In the genomic region with DNA sequence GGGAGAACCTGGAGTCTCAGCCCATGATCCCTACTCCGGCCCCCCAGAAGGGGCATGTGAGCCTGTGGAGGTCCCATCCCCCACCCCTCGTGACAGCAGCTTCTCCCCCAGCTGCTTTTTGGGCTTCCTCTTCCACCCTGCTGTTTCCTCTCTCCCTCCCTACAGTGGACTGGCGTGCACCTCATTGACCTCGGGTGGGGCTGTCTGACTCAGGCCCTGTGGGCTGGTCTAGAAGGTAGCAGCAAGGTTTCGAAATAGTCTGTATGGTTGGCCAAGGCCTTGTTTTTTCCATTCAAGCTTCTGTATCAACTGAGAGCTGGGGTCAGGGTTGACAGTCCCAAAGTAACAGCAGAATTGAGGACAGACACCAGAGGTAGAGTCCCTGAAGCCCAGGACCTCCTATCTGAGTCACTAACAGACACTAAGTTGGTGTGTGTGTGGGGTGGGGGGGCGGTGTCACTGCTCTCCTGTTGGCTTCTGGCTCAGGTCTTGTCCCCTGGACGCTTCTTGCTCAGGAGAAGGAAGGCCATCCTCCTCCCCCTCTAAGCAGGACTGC, we compare ENCODE assay signal across 7 cellular contexts. TPM values are rescaled to one million over a fixed set of nuclear protein-coding genes. Genes with fewer than 3 reads are reported as not detected.
DNase-seq lines count a peak whose midpoint lies in the region; ATAC-seq and TF ChIP-seq lines count a peak whose summit lies in the region.

No MANE protein-coding gene starts in this region.

- peak overlapping the region; percentile 96 for H3K27ac Mint-ChIP-seq in dendritic cell treated with granulocyte-macrophage colony-stimulating factor and Interleukin-4, amounts not matched to agents 40 ng/mL and 50 ng/mL, for 4 days
- H3K27ac Mint-ChIP-seq in mesothelial cell of epicardium: no peak overlapping the region

- ATAC-seq in GM18870 (IDR thresholded peaks at IDR 0.05; ENCODE audit: unreplicated experiment) (peak; percentile 61), HG02759 (IDR thresholded peaks at IDR 0.05; ENCODE audit: unreplicated experiment) (peak; percentile 71)

- no peaks in the 10 kb centered on the region for H3K9me3 Mint-ChIP-seq in dendritic cell treated with granulocyte-macrophage colony-stimulating factor and Interleukin-4, amounts not matched to agents 40 ng/mL and 50 ng/mL, for 4 days
- H3K9me3 Mint-ChIP-seq in mesothelial cell of epicardium: no peaks in the 10 kb centered on the region

- peak; percentile 88 for DNase-seq in NCI-H226
- DNase-seq in midbrain (lab: John Stamatoyannopoulos, UW): peak; percentile 15
- no peak for DNase-seq in cerebellum (ENCODE audit: low spot score)
- DNase-seq in mesothelial cell of epicardium (ENCODE audit: low spot score in 2 of 2, unreplicated experiment in 2 of 2): no peak

- H3K27me3 Mint-ChIP-seq in dendritic cell treated with granulocyte-macrophage colony-stimulating factor and Interleukin-4, amounts not matched to agents 40 ng/mL and 50 ng/mL, for 4 days: no peaks in the 10 kb centered on the region
- peaks cover 24% of the 10 kb centered on the region for H3K27me3 Mint-ChIP-seq in mesothelial cell of epicardium (ENCODE audit: low read depth)

- H3K4me1 Mint-ChIP-seq in dendritic cell treated with granulocyte-macrophage colony-stimulating factor and Interleukin-4, amounts not matched to agents 40 ng/mL and 50 ng/mL, for 4 days (ENCODE audit: low read depth): peaks cover 88% of the 10 kb centered on the region
- peaks cover 6% of the 10 kb centered on the region for H3K4me1 Mint-ChIP-seq in mesothelial cell of epicardium

- H3K4me3 Mint-ChIP-seq in dendritic cell treated with granulocyte-macrophage colony-stimulating factor and Interleukin-4, amounts not matched to agents 40 ng/mL and 50 ng/mL, for 4 days: peak overlapping the region; percentile 42
- H3K4me3 Mint-ChIP-seq in mesothelial cell of epicardium: no peak overlapping the region

- H3K36me3 Mint-ChIP-seq in dendritic cell treated with granulocyte-macrophage colony-stimulating factor and Interleukin-4, amounts not matched to agents 40 ng/mL and 50 ng/mL, for 4 days (ENCODE audit: low read depth): peaks cover 46% of the 10 kb centered on the region
- H3K36me3 Mint-ChIP-seq in mesothelial cell of epicardium: no peaks in the 10 kb centered on the region

- no peak for TF ChIP-seq CTCF in mesothelial cell of epicardium (IDR thresholded peaks at IDR 0.05; ENCODE audit: unreplicated experiment)

- intact Hi-C loops in dendritic cell treated with granulocyte-macrophage colony-stimulating factor and Interleukin-4, amounts not matched to agents 40 ng/mL and 50 ng/mL, for 4 days (cut with micrococcal nuclease): loop anchor here (1.0 to 10.0 kb wide), 2 partner anchors 8 to 524 kb away; partner anchors contain the start of gene STT3A

RNA-seq across cellular contexts. Expression of gene SLC37A2, which starts 7.7 kb away (rescaled TPM):
- 1.8 TPM for total RNA-seq in cerebellum
- 0.47 to 0.54 TPM (median 0.51 TPM) in 3 replicates for total RNA-seq in mesothelial cell of epicardium

RNA-seq across cellular contexts. Expression of gene TMEM218, which starts 40.6 kb away (rescaled TPM):
- total RNA-seq in cerebellum (22.0 TPM), mesothelial cell of epicardium (23.1 to 23.9 TPM (median 23.7 TPM) in 3 replicates)

Comparison
In these comparisons a context has a peak if more than half of its experiments do, and no peak if none do; other contexts are left out.
1. DNase-seq: peak in NCI-H226 (single experiment) and midbrain (single experiment); none in cerebellum (single experiment) and mesothelial cell of epicardium (0 of 2).